Comparison of ENCODE assay signal across 8 cellular contexts in genomic region chr1:16243936-16244649, GRCh38. TPM values are rescaled to one million over a fixed set of nuclear protein-coding genes. Genes with fewer than 3 reads are reported as not detected.
DNase-seq lines count a peak whose midpoint lies in the region; ATAC-seq and TF ChIP-seq lines count a peak whose summit lies in the region.

No MANE protein-coding gene starts in this region.

- H2BK20ac ChIP-seq in H9 (ENCODE audit: low read depth, low read length, poor library complexity, severe bottlenecking) = no peak overlapping the region

- no peak overlapping the region for H3K14ac ChIP-seq in H9 (ENCODE audit: insufficient read depth, low read length)

- no peaks in the 10 kb centered on the region for H3K23me2 ChIP-seq in H9 (ENCODE audit: insufficient read length, low read depth, low read length, poor library complexity, severe bottlenecking)

- H2BK120ac ChIP-seq in H9 (ENCODE audit: low read depth, low read length, poor library complexity, severe bottlenecking) = no peak overlapping the region

- peaks cover 4 to 8% of the 10 kb centered on the region in 2 experiments for H3K4me1 Mint-ChIP-seq in H9

- H3K4ac ChIP-seq in H9 (ENCODE audit: low read depth, low read length) = no peak overlapping the region

- peaks cover 0 to 9% (median 0%) of the 10 kb centered on the region in 3 experiments; a peak in 2 of 7 replicates for H3K36me3 Mint-ChIP-seq in H9 (ENCODE audit: insufficient read depth in 1 of 3, low read depth in 3 of 3)

- no peak for ATAC-seq in HG03045 (IDR thresholded peaks at IDR 0.05; ENCODE audit: unreplicated experiment)

- H3K9me3 ChIP-seq in H9 (ENCODE audit: control insufficient read depth, low read depth, low read length) (no peaks in the 10 kb centered on the region), liver (ENCODE audit: control insufficient read depth in 4 of 4, low read length in 3 of 4) (no peaks in the 10 kb centered on the region)

- no peak overlapping the region for H4K91ac ChIP-seq in H9 (ENCODE audit: insufficient read length, low read depth, low read length)

- no peaks in the 10 kb centered on the region for H3K27me3 Mint-ChIP-seq in H9 (ENCODE audit: low read depth)

- no peak overlapping the region for H3K4me3 Mint-ChIP-seq in H9

- no peaks in the 10 kb centered on the region for H3K27me3 ChIP-seq in H9 (ENCODE audit: insufficient read depth, low read length)
- no peaks in the 10 kb centered on the region for H3K27me3 ChIP-seq in liver (ENCODE audit: control insufficient read depth in 4 of 4, insufficient read depth in 4 of 4, low read length in 3 of 4)

- H3K27ac ChIP-seq in H9 (ENCODE audit: insufficient read length, low read depth, low read length) (no peak overlapping the region), liver (ENCODE audit: low read depth in 1 of 2, low read length in 2 of 2) (no peak overlapping the region)

- peak; percentile 94 to 95 for TF ChIP-seq RAD21 in liver (IDR thresholded peaks at IDR 0.05)

- H3T11ph ChIP-seq in H9 (ENCODE audit: low read length) = no peak overlapping the region

- H3K9ac ChIP-seq in H9 (ENCODE audit: extremely low read depth, insufficient read length, low read length) = no peak overlapping the region
- H3K9ac ChIP-seq in liver (ENCODE audit: low read depth in 1 of 2, low read length in 2 of 2) = no peak overlapping the region

- no peak overlapping the region for H2BK12ac ChIP-seq in H9 (ENCODE audit: insufficient read length, low read depth, low read length)

- no peaks in the 10 kb centered on the region for H3K79me2 ChIP-seq in H9 (ENCODE audit: insufficient read depth, low read length)

- H3K4me1 ChIP-seq in H9 (ENCODE audit: insufficient read depth, low read length) = no peaks in the 10 kb centered on the region
- peaks cover 1 to 19% (median 17%) of the 10 kb centered on the region in 4 donors for H3K4me1 ChIP-seq in liver (ENCODE audit: control insufficient read depth in 4 of 4, insufficient read depth in 4 of 4, low read length in 3 of 4)

- H3K23ac ChIP-seq in H9 (ENCODE audit: insufficient read length, low read depth, low read length) = no peak overlapping the region

- H2AK5ac ChIP-seq in H9 (ENCODE audit: insufficient read length, low read length) = no peak overlapping the region

- no peak overlapping the region for H4K5ac ChIP-seq in H9 (ENCODE audit: insufficient read length, low read depth, low read length)

- H2BK5ac ChIP-seq in H9 (ENCODE audit: insufficient read length, low read length) = no peak overlapping the region

- no CpG with 5 or more reads among the region's 8 CpGs for WGBS in H9 (ENCODE audit: extremely low coverage, insufficient read length, low lambda C conversion rate)
- 31% methylated on average over 8 of the region's 8 CpGs for WGBS in liver

- H3K56ac ChIP-seq in H9 (ENCODE audit: insufficient read length, low read depth, low read length) = no peak overlapping the region

- no peak overlapping the region for H3K18ac ChIP-seq in H9 (ENCODE audit: insufficient read length, low read depth, low read length)

- no peak overlapping the region for H3K4me3 ChIP-seq in liver (ENCODE audit: low read depth in 1 of 3, low read length in 3 of 3)

- H3K27ac Mint-ChIP-seq in H9 = peak overlapping the region in 1 of 3 experiments; percentile 87; a peak in 1 of 7 replicates

- DNase-seq in Ammon's horn (ENCODE audit: low spot score) = peak; percentile 83
- peak; percentile 78 for DNase-seq in H9
- DNase-seq in NCI-H510A treated with DMSO at 0.1 percent for 48 hours (lab: John Stamatoyannopoulos, UW) = peak; percentile 97
- DNase-seq in activated CD4-positive, alpha-beta T cell treated with anti-CD3 and anti-CD28 coated beads for 24 hours (ENCODE audit: low read depth in 2 of 2) = peak; percentile 63 to 68
- DNase-seq in cerebellum (ENCODE audit: low spot score) = peak; percentile 75
- DNase-seq in stimulated activated CD4-positive, alpha-beta T cell treated with anti-CD3 and anti-CD28 coated beads, Interleukin-4, amount 100 ng/mL, for 48 hours (ENCODE audit: low read depth in 2 of 2) = peak; percentile 58 to 69

- no peaks in the 10 kb centered on the region for H3K79me1 ChIP-seq in H9 (ENCODE audit: insufficient read depth, low read depth, low read length, poor library complexity, severe bottlenecking)

- TF ChIP-seq CTCF in H9 (conservative IDR thresholded peaks at IDR 0.05) = peak; percentile 88
- TF ChIP-seq CTCF in liver (IDR thresholded peaks at IDR 0.05; ENCODE audit: low read depth, low read length, missing input control) = peak; percentile 90

- H3K9me3 Mint-ChIP-seq in H9 = no peaks in the 10 kb centered on the region

- H3K36me3 ChIP-seq in liver (ENCODE audit: control insufficient read depth in 4 of 4, insufficient read depth in 3 of 4, low read depth in 1 of 4, low read length in 3 of 4) = no peaks in the 10 kb centered on the region

- no peak overlapping the region for H4K8ac ChIP-seq in H9 (replicated peaks; ENCODE audit: insufficient read length, low read depth, low read length)

- H3K4me2 ChIP-seq in H9 (ENCODE audit: insufficient read depth, insufficient read length, low read length) = no peak overlapping the region

- H2AFZ ChIP-seq in H9 (ENCODE audit: low read length) = no peak overlapping the region

- H2BK15ac ChIP-seq in H9 (ENCODE audit: low read depth, low read length) = no peak overlapping the region

- no peaks in the 10 kb centered on the region for H4K20me1 ChIP-seq in H9 (ENCODE audit: control insufficient read depth, insufficient read depth, insufficient read length)

TF ChIP-seq in liver, 16 proteins besides CTCF, POLR2A, EP300 and RAD21:
- TF ChIP-seq HNF4A (conservative IDR thresholded peaks at IDR 0.05) = peak in 1 of 2 donors; percentile 5
- TF ChIP-seq SP1 (IDR thresholded peaks at IDR 0.05) = no peak

RNA-seq across cellular contexts. Expression of gene CPLANE2, which starts 7.1 kb away (rescaled TPM):
- total RNA-seq in H9 (2021) (6.3 and 7.7 TPM in 2 replicates), cerebellum (10.1 TPM), liver (1 to 10 TPM; 2.5 to 2.7 TPM)
- polyA plus RNA-seq in liver = 1 to 10 TPM in 1 of 2 donors, under 1 TPM in 1; 0.96 to 2.4 TPM

RNA-seq across cellular contexts. Expression of gene ARHGEF19, which starts 31.6 kb away (rescaled TPM):
- total RNA-seq in H9 (2021) = 18.5 and 21.1 TPM in 2 replicates
- 0.64 TPM for total RNA-seq in cerebellum
- total RNA-seq in liver = 1 to 10 TPM in 1 of 2 donors, under 1 TPM in 1; 0.79 to 3.0 TPM
- polyA plus RNA-seq in liver = 1 to 10 TPM; 1.9 to 3.2 TPM
